Comparison of ENCODE assay signal across 30 cellular contexts in genomic region chr14:88590173-88590572, GRCh38. TPM values are rescaled to one million over a fixed set of nuclear protein-coding genes. Genes with fewer than 3 reads are reported as not detected.
DNase-seq lines count a peak whose midpoint lies in the region; ATAC-seq, FAIRE-seq and TF ChIP-seq lines count a peak whose summit lies in the region.
"Had no signal": no experiment of that assay in that cellular context is flagged by ENCODE, and none has a peak within 500 bp of the region (broad histone marks: within the 10 kb centered on the region; RNA-seq: fewer than 3 reads in every experiment).

No MANE protein-coding gene starts in this region.

- no peaks in the 10 kb centered on the region for H3K4me1 Mint-ChIP-seq in nephron progenitor cell
- H3K4me1 Mint-ChIP-seq in stimulated activated naive B cell treated with anti-CD40 and anti-IgM and Interleukin-4, amounts not matched to agents 10 μg/mL and 1 μg/mL and 100 μg/mL, for 72 hours: peaks cover 4 to 13% of the 10 kb centered on the region in 2 donors

- no peak overlapping the region for H3K9ac ChIP-seq in HepG2 (ENCODE audit: insufficient read depth, low read depth, low read length)

- TF ChIP-seq POLR2A in HepG2 (IDR thresholded peaks at IDR 0.05; ENCODE audit: insufficient read depth in 1 of 2, low read depth in 2 of 2, low read length in 2 of 2): no peak

- no peak overlapping the region for H3K27ac ChIP-seq in HepG2 (ENCODE audit: extremely low read length, insufficient read depth, low read length)
- H3K27ac ChIP-seq: C4-2B, gastrocnemius medialis, left lung, pancreas, right atrium auricular region, SK-N-MC, thyroid gland had no signal

- peaks cover 13 to 42% of the 10 kb centered on the region in 2 experiments for H3K36me3 ChIP-seq in HepG2 (replicated peaks in 1 of 2; ENCODE audit: control insufficient read depth in 1 of 2, insufficient read depth in 2 of 2, low read length in 2 of 2)
- H3K36me3 ChIP-seq: pancreas had no signal

- intact Hi-C loops in HepG2 (cut with micrococcal nuclease; ENCODE audit: unreplicated experiment): no loop called here

- peaks cover 79% of the 10 kb centered on the region for H3K36me3 Mint-ChIP-seq in nephron progenitor cell (ENCODE audit: low read depth)
- H3K36me3 Mint-ChIP-seq in stimulated activated naive B cell treated with anti-CD40 and anti-IgM and Interleukin-4, amounts not matched to agents 10 μg/mL and 1 μg/mL and 100 μg/mL, for 72 hours: peaks cover 41 to 55% of the 10 kb centered on the region in 2 donors

- in situ Hi-C loops in HepG2 (cut with HindIII; ENCODE audit: extremely low pct_ligation_motif_present, low pct_unique_long_range_greater_than_20kb): no loop called here

- no TSS peak for BruUV-seq in HepG2 (replicated peaks; lab: Mats Ljungman, UMichigan)

- no peak for TF ChIP-seq RAD21 in HepG2 (CRISPR knock-in tag; IDR thresholded peaks at IDR 0.05)

- H4K20me1 ChIP-seq in HepG2 (ENCODE audit: insufficient read depth, low read length): no peaks in the 10 kb centered on the region

- H3K27me3 ChIP-seq in HepG2 (ENCODE audit: control insufficient read depth in 1 of 2, insufficient read depth in 2 of 2, low read length in 2 of 2): no peaks in the 10 kb centered on the region
- H3K27me3 ChIP-seq: gastrocnemius medialis, left lung, pancreas, right atrium auricular region, thyroid gland had no signal

- DNase-seq in D341Med (ENCODE audit: low spot score) (peak; percentile 54), NCI-H460 (ENCODE audit: extremely low read depth, low read depth) (peak; percentile 7), choroid plexus epithelial cell (ENCODE audit: low read depth) (peak; percentile 61), nephron progenitor cell (no peak), HepG2 (ENCODE audit: low spot score) (no peak), T-helper 9 cell (no peak), 8988T (no peak)
- no peak for DNase-seq in stimulated activated naive B cell treated with anti-CD40 and anti-IgM and Interleukin-4, amounts not matched to agents 10 μg/mL and 1 μg/mL and 100 μg/mL, for 72 hours
- DNase-seq: activated CD4-positive, alpha-beta T cell treated with anti-CD3 and anti-CD28 coated beads for 4 hours; activated naive CD4-positive, alpha-beta T cell treated with Interleukin-2 at 50 U/mL for 16 hours; activated T-cell treated with anti-CD3 and anti-CD28 coated beads, Interleukin-2, amount 50 U/mL, for 24 hours; effector CD4-positive, alpha-beta T cell; gastrocnemius medialis; GOT3; hypothalamus; KG1; left lung; naive thymus-derived CD4-positive, alpha-beta T cell; NCI-H146; NCI-H524 treated with DMSO at 0.1 percent for 48 hours; pancreas; stimulated activated CD4-positive, alpha-beta T cell treated with anti-CD3 and anti-CD28 coated beads, Interleukin-12 subunit alpha, Interleukin-12 subunit beta, amount 100 ng/mL, for 4 hours; stimulated activated CD4-positive, alpha-beta T cell treated with anti-CD3 and anti-CD28 coated beads, Interleukin-4, amount 100 ng/mL, for 4 hours; stimulated activated naive CD8-positive, alpha-beta T cell treated with anti-CD3 and anti-CD28 coated beads, Interleukin-15, Interleukin-2, amounts not matched to agents 100 U/mL and 50 U/mL, for 24 hours; thyroid gland had no signal

- peaks cover 10% of the 10 kb centered on the region for H3K9me3 Mint-ChIP-seq in nephron progenitor cell
- no peaks in the 10 kb centered on the region for H3K9me3 Mint-ChIP-seq in stimulated activated naive B cell treated with anti-CD40 and anti-IgM and Interleukin-4, amounts not matched to agents 10 μg/mL and 1 μg/mL and 100 μg/mL, for 72 hours
- H3K9me3 Mint-ChIP-seq: activated T-cell treated with anti-CD3 and anti-CD28 coated beads, Interleukin-2, amount 50 U/mL, for 24 hours had no signal

- ATAC-seq in HepG2: no peak
- no peak for ATAC-seq in stimulated activated naive B cell treated with anti-CD40 and anti-IgM and Interleukin-4, amounts not matched to agents 10 μg/mL and 1 μg/mL and 100 μg/mL, for 72 hours (replicated peaks)
- ATAC-seq: esophagus mucosa; gastrocnemius medialis; left lung; naive thymus-derived CD4-positive, alpha-beta T cell; stimulated activated naive CD8-positive, alpha-beta T cell treated with anti-CD3 and anti-CD28 coated beads, Interleukin-15, Interleukin-2, amounts not matched to agents 100 U/mL and 50 U/mL, for 24 hours had no signal

- H3K4me3 ChIP-seq in choroid plexus epithelial cell (ENCODE audit: low read depth, low read length): no peak overlapping the region
- H3K4me3 ChIP-seq in HepG2 (replicated peaks in 1 of 3; ENCODE audit: insufficient read depth in 1 of 3, low read depth in 2 of 3, low read length in 3 of 3): no peak overlapping the region
- H3K4me3 ChIP-seq: gastrocnemius medialis, left lung, pancreas, right atrium auricular region, SK-N-MC, thyroid gland had no signal

- no peaks in the 10 kb centered on the region for H3K27me3 Mint-ChIP-seq in nephron progenitor cell (ENCODE audit: low read depth, poor library complexity)
- no peaks in the 10 kb centered on the region for H3K27me3 Mint-ChIP-seq in stimulated activated naive B cell treated with anti-CD40 and anti-IgM and Interleukin-4, amounts not matched to agents 10 μg/mL and 1 μg/mL and 100 μg/mL, for 72 hours
- H3K27me3 Mint-ChIP-seq: activated T-cell treated with anti-CD3 and anti-CD28 coated beads, Interleukin-2, amount 50 U/mL, for 24 hours; naive thymus-derived CD4-positive, alpha-beta T cell had no signal

- no peak overlapping the region for H2AFZ ChIP-seq in HepG2 (ENCODE audit: low read length)

- no peaks in the 10 kb centered on the region for H3K9me3 ChIP-seq in HepG2 (ENCODE audit: low read length)
- H3K9me3 ChIP-seq: gastrocnemius medialis, left lung, pancreas, right atrium auricular region, thyroid gland had no signal

- TF ChIP-seq CTCF in choroid plexus epithelial cell (conservative IDR thresholded peaks at IDR 0.05; ENCODE audit: low read depth, low read length) (no peak), nephron progenitor cell (IDR thresholded peaks at IDR 0.05) (no peak), HepG2 (CRISPR knock-in tag; IDR thresholded peaks at IDR 0.05) (no peak)

- POLR2A ChIA-PET in HepG2 (lab: Yijun Ruan, JAX): no interaction called here

- CTCF ChIA-PET in HepG2 (lab: Yijun Ruan, JAX; ENCODE audit: low intra/inter-chr PET ratio, low total read pairs): no interaction called here

- no peak overlapping the region for H3K4me3 Mint-ChIP-seq in nephron progenitor cell
- H3K4me3 Mint-ChIP-seq in stimulated activated naive B cell treated with anti-CD40 and anti-IgM and Interleukin-4, amounts not matched to agents 10 μg/mL and 1 μg/mL and 100 μg/mL, for 72 hours: no peak overlapping the region
- H3K4me3 Mint-ChIP-seq: activated T-cell treated with anti-CD3 and anti-CD28 coated beads, Interleukin-2, amount 50 U/mL, for 24 hours; naive thymus-derived CD4-positive, alpha-beta T cell; T-helper 1 cell treated with Interleukin-12 subunit alpha and Interleukin-12 subunit beta and Interleukin-4 antibody, amounts not matched to agents 30 μg/mL and 1 μg/mL, for 36 hours had no signal

- no peaks in the 10 kb centered on the region for H3K4me1 ChIP-seq in HepG2 (ENCODE audit: insufficient read depth, low read length)
- H3K4me1 ChIP-seq: gastrocnemius medialis, left lung, right atrium auricular region, thyroid gland had no signal

- no peak for FAIRE-seq in HepG2 (lab: Jason Lieb, UNC)
- FAIRE-seq: pancreas had no signal

- H3K27ac Mint-ChIP-seq in nephron progenitor cell: peak overlapping the region; percentile 86
- H3K27ac Mint-ChIP-seq in stimulated activated naive B cell treated with anti-CD40 and anti-IgM and Interleukin-4, amounts not matched to agents 10 μg/mL and 1 μg/mL and 100 μg/mL, for 72 hours: no peak overlapping the region
- H3K27ac Mint-ChIP-seq: activated T-cell treated with anti-CD3 and anti-CD28 coated beads, Interleukin-2, amount 50 U/mL, for 24 hours; T-helper 1 cell treated with Interleukin-12 subunit alpha and Interleukin-12 subunit beta and Interleukin-4 antibody, amounts not matched to agents 30 μg/mL and 1 μg/mL, for 36 hours had no signal

- no peak overlapping the region for H3K4me2 ChIP-seq in HepG2 (ENCODE audit: low read depth, low read length)

- H3K79me2 ChIP-seq in HepG2 (ENCODE audit: insufficient read depth, low read length): no peaks in the 10 kb centered on the region

- 91% methylated on average over 4 of the region's 4 CpGs for WGBS in HepG2 (ENCODE audit: low lambda C conversion rate)

- TF ChIP-seq EP300 in HepG2 (IDR thresholded peaks at IDR 0.05; ENCODE audit: low read depth in 2 of 2, low read length in 2 of 2) (no peak), HepG2 (CRISPR knock-in tag; IDR thresholded peaks at IDR 0.05; ENCODE audit: borderline replicate concordance) (no peak)

RNA-seq across cellular contexts. Expression of gene ZC3H14, which starts 27.3 kb away (rescaled TPM):
- 93.1 and 97.8 TPM in 2 replicates for total RNA-seq in NCI-H460 (2014; rRNA removed; shearing (Covaris generic))
- 50.3 and 79.2 TPM in 2 replicates for polyA plus RNA-seq in NCI-H460 (2014; cell fraction: nucleus; rRNA removed)
- 65.1 and 94.2 TPM in 2 replicates for total RNA-seq in HepG2 (2016; rRNA removed; fragmentation: Illumina TruSeq; extraction: Trizol)
- total RNA-seq in HepG2 (2016; cell fraction: cytosol; rRNA removed; fragmentation: Illumina TruSeq; extraction: Trizol; ENCODE audit: low read depth): 54.6 and 64.5 TPM in 2 replicates
- total RNA-seq in HepG2 (2016; cell fraction: insoluble cytoplasmic fraction; rRNA removed; fragmentation: Illumina TruSeq; extraction: Trizol): 59.7 and 87.2 TPM in 2 replicates
- 25.9 and 26.0 TPM in 2 replicates for total RNA-seq in HepG2 (2016; cell fraction: membrane; rRNA removed; fragmentation: Illumina TruSeq; extraction: Trizol)
- 50.6 and 52.1 TPM in 2 replicates for total RNA-seq in HepG2 (2016; cell fraction: nucleus; rRNA removed; fragmentation: Illumina TruSeq; extraction: Trizol)
- 60.8 and 67.5 TPM in 2 replicates for polyA plus RNA-seq in HepG2 (2011; rRNA removed)
- 37.8 and 48.4 TPM in 2 replicates for polyA plus RNA-seq in HepG2 (2011; cell fraction: cytosol; rRNA removed)
- polyA plus RNA-seq in HepG2 (2011; cell fraction: nucleus; rRNA removed): 75.4 and 75.5 TPM in 2 replicates
- 25.2 and 25.4 TPM in 2 replicates for polyA plus RNA-seq in HepG2 (2012)
- polyA plus RNA-seq in HepG2 (2016; cell fraction: cytosol; fragmentation: Illumina TruSeq; extraction: Trizol; ENCODE audit: low read depth): 6.4 and 6.5 TPM in 2 replicates
- polyA plus RNA-seq in HepG2 (2016; cell fraction: insoluble cytoplasmic fraction; fragmentation: Illumina TruSeq; extraction: Trizol; ENCODE audit: low read depth): 73.3 and 82.2 TPM in 2 replicates
- polyA plus RNA-seq in HepG2 (2016; cell fraction: membrane; fragmentation: Illumina TruSeq; extraction: Trizol; ENCODE audit: low read depth): 8.3 and 15.1 TPM in 2 replicates
- polyA plus RNA-seq in HepG2 (2016; cell fraction: nucleus; fragmentation: Illumina TruSeq; extraction: Trizol; ENCODE audit: insufficient read depth, low read depth): 75.8 and 82.9 TPM in 2 replicates
- polyA minus RNA-seq in HepG2 (2011; rRNA and poly(A)+ RNA removed; ENCODE audit: low replicate concordance): 87.6 and 214 TPM in 2 replicates
- polyA minus RNA-seq in HepG2 (2011; cell fraction: cytosol; rRNA and poly(A)+ RNA removed): 38.7 and 40.2 TPM in 2 replicates
- 47.1 and 51.6 TPM in 2 replicates for polyA minus RNA-seq in HepG2 (2011; cell fraction: nucleus; rRNA and poly(A)+ RNA removed)

RNA-seq across cellular contexts. Expression of gene PTPN21, which starts 35.4 kb away (rescaled TPM):
- total RNA-seq in NCI-H460 (2014; rRNA removed; shearing (Covaris generic)): 3.8 and 5.0 TPM in 2 replicates
- polyA plus RNA-seq in NCI-H460 (2014; cell fraction: nucleus; rRNA removed): 3.2 and 4.1 TPM in 2 replicates
- total RNA-seq in HepG2 (2016; rRNA removed; fragmentation: Illumina TruSeq; extraction: Trizol): 3.3 and 3.7 TPM in 2 replicates
- total RNA-seq in HepG2 (2016; cell fraction: cytosol; rRNA removed; fragmentation: Illumina TruSeq; extraction: Trizol; ENCODE audit: low read depth): 0.53 and 0.81 TPM in 2 replicates
- 2.7 and 2.8 TPM in 2 replicates for total RNA-seq in HepG2 (2016; cell fraction: insoluble cytoplasmic fraction; rRNA removed; fragmentation: Illumina TruSeq; extraction: Trizol)
- total RNA-seq in HepG2 (2016; cell fraction: membrane; rRNA removed; fragmentation: Illumina TruSeq; extraction: Trizol): 2.0 and 2.4 TPM in 2 replicates
- total RNA-seq in HepG2 (2016; cell fraction: nucleus; rRNA removed; fragmentation: Illumina TruSeq; extraction: Trizol): 5.0 and 6.9 TPM in 2 replicates
- polyA plus RNA-seq in HepG2 (2011; rRNA removed): 2.0 and 2.8 TPM in 2 replicates
- 1.3 and 1.9 TPM in 2 replicates for polyA plus RNA-seq in HepG2 (2011; cell fraction: cytosol; rRNA removed)
- polyA plus RNA-seq in HepG2 (2011; cell fraction: nucleus; rRNA removed): 4.3 and 4.8 TPM in 2 replicates
- polyA plus RNA-seq in HepG2 (2012): 1.9 and 2.2 TPM in 2 replicates
- polyA plus RNA-seq in HepG2 (2016; cell fraction: cytosol; fragmentation: Illumina TruSeq; extraction: Trizol; ENCODE audit: low read depth): 0.18 and 0.32 TPM in 2 replicates
- polyA plus RNA-seq in HepG2 (2016; cell fraction: insoluble cytoplasmic fraction; fragmentation: Illumina TruSeq; extraction: Trizol; ENCODE audit: low read depth): 2.4 and 2.5 TPM in 2 replicates
- polyA plus RNA-seq in HepG2 (2016; cell fraction: membrane; fragmentation: Illumina TruSeq; extraction: Trizol; ENCODE audit: low read depth): 0.85 and 1.3 TPM in 2 replicates
- polyA plus RNA-seq in HepG2 (2016; cell fraction: nucleus; fragmentation: Illumina TruSeq; extraction: Trizol; ENCODE audit: insufficient read depth, low read depth): 6.7 and 7.3 TPM in 2 replicates
- 2.7 and 5.2 TPM in 2 replicates for polyA minus RNA-seq in HepG2 (2011; rRNA and poly(A)+ RNA removed; ENCODE audit: low replicate concordance)
- polyA minus RNA-seq in HepG2 (2011; cell fraction: cytosol; rRNA and poly(A)+ RNA removed): 2.4 and 3.0 TPM in 2 replicates
- 5.9 and 7.6 TPM in 2 replicates for polyA minus RNA-seq in HepG2 (2011; cell fraction: nucleus; rRNA and poly(A)+ RNA removed)
- polyA plus RNA-seq: naive thymus-derived CD4-positive, alpha-beta T cell had no signal

Comparison
In these comparisons a context has a peak if more than half of its experiments do, and no peak if none do; other contexts are left out.
1. DNase-seq: peak in D341Med (single experiment), NCI-H460 (single experiment) and choroid plexus epithelial cell (single experiment); none in nephron progenitor cell (single experiment), HepG2 (single experiment), T-helper 9 cell (single experiment), stimulated activated naive B cell treated with anti-CD40 and anti-IgM and Interleukin-4, amounts not matched to agents 10 μg/mL and 1 μg/mL and 100 μg/mL, for 72 hours (single experiment) and 8988T (single experiment).